In the genomic region with DNA sequence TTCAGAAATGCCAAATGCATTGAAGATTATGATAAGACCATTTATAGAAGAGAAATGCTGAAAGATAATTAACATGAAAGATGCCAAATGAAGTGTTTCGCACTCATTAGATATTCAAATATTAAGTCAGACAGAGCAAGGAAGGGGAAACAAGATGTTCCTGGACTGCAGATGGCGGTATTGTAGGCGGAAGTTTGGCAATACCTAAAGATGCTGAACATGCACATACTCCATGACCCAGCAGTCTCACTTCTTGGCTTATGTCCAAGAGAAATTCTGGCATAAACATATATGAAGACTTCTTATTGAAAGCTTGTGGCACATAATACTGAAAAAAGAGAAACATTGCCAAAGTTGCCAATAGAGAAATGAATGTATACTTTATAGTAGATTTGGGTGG, we compare ENCODE assay signal across 1 cellular context.
TF ChIP-seq lines count a peak whose summit lies in the region.

No MANE protein-coding gene starts in this region.

TF ChIP-seq in IMR-90, 13 proteins besides CTCF, POLR2A, EP300 and RAD21:
- TF ChIP-seq MXI1 (IDR thresholded peaks at IDR 0.05; ENCODE audit: borderline replicate concordance, low read depth, low read length) (no peak), CEBPB (IDR thresholded peaks at IDR 0.05; ENCODE audit: low read depth, low read length) (no peak), SMC3 (IDR thresholded peaks at IDR 0.05; ENCODE audit: low read depth, low read length) (no peak), MAFK (IDR thresholded peaks at IDR 0.05; ENCODE audit: low read depth, low read length) (peak; percentile 17; the same call in 1 of the 2 replicates)
